9 cellular contexts compared by ENCODE assay signal in the genomic region with DNA sequence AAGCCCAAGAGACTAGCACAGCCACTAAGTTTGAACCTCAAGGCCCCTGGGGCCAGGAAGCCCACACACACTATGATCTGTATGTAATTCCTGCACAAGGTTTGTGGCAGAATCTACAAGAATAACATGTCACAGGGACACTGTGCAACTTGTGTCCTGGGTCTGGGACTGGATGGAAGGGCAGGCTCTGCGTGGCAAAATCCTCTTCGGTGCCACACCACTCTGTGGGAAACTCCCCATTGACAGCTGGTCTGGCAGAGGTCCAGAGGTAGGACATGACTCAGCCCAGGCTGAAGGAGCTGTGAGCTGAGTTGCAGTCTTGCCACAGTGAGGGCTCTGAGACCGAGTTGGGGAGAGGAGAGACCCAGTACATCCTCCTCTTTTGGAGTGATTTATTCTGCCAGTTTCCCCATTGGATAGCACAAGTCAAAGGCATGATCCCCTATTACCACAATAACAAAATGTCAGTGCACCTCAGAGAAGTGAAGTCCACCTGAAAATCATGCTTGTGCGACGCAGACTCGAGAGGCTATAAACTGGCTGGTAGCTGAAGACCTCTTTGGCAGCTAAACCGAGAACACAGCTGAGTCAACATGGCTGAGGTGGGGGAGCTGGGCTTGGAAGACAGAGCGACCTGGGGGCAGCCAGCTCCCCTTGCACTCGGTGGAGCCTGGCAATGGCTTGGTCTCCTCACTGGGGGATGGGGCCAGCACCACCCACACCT. TPM values are rescaled to one million over a fixed set of nuclear protein-coding genes. Genes with fewer than 3 reads are reported as not detected.
A peak's percentile ranks its signal among the peaks of the same experiment; 100 is the strongest.
DNase-seq lines count a peak whose midpoint lies in the region; ATAC-seq and TF ChIP-seq lines count a peak whose summit lies in the region.
"Had no signal": no experiment of that assay in that cellular context is flagged by ENCODE, and none has a peak within 500 bp of the region (broad histone marks: within the 10 kb centered on the region; RNA-seq: fewer than 3 reads in every experiment).

No MANE protein-coding gene starts in this region.

- peak; percentile 94 for ATAC-seq in activated T-helper 17 cell treated with anti-CD3 and anti-CD28 coated beads, Interleukin-2, amount 50 U/mL, for 72 hours (replicated peaks)
- no peak for ATAC-seq in HG03095 (IDR thresholded peaks at IDR 0.05; ENCODE audit: unreplicated experiment)
- ATAC-seq in HG02623 (IDR thresholded peaks at IDR 0.05; ENCODE audit: unreplicated experiment), result no peak

- TF ChIP-seq CTCF in sigmoid colon (IDR thresholded peaks at IDR 0.05), result no peak

- peak overlapping the region in 3 of 4 donors; percentile 23 to 29 (median 28) for H3K27ac ChIP-seq in sigmoid colon
- H3K27ac ChIP-seq: C4-2B had no signal

- intact Hi-C loops in sigmoid colon (cut with DNase I), result no loop called here

- no peak for TF ChIP-seq EP300 in sigmoid colon (IDR thresholded peaks at IDR 0.05)

- H3K4me1 Mint-ChIP-seq in activated T-helper 17 cell treated with anti-CD3 and anti-CD28 coated beads, Interleukin-2, amount 50 U/mL, for 72 hours, result no peaks in the 10 kb centered on the region

- 61 to 66% methylated on average over 9 of the region's 9 CpGs for WGBS in sigmoid colon, 2 donors

- no peak for TF ChIP-seq POLR2A in sigmoid colon (IDR thresholded peaks at IDR 0.05)

- H3K4me3 ChIP-seq in MG63, result no peak overlapping the region
- no peak overlapping the region for H3K4me3 ChIP-seq in sigmoid colon

- peaks cover 70% of the 10 kb centered on the region for H3K36me3 Mint-ChIP-seq in activated T-helper 17 cell treated with anti-CD3 and anti-CD28 coated beads, Interleukin-2, amount 50 U/mL, for 72 hours (ENCODE audit: low read depth)

- H3K9me3 Mint-ChIP-seq in activated T-helper 17 cell treated with anti-CD3 and anti-CD28 coated beads, Interleukin-2, amount 50 U/mL, for 72 hours, result no peaks in the 10 kb centered on the region

- peak overlapping the region; percentile 82 for H3K27ac Mint-ChIP-seq in activated T-helper 17 cell treated with anti-CD3 and anti-CD28 coated beads, Interleukin-2, amount 50 U/mL, for 72 hours

- H3K9me3 ChIP-seq in MG63, result no peaks in the 10 kb centered on the region
- no peaks in the 10 kb centered on the region for H3K9me3 ChIP-seq in sigmoid colon

- peaks cover 0 to 36% (median 27%) of the 10 kb centered on the region in 4 donors for H3K4me1 ChIP-seq in sigmoid colon

- DNase-seq in NCI-H524 (lab: John Stamatoyannopoulos, UW) (peak; percentile 29 to 66), NCI-H524 treated with DMSO at 0.1 percent for 48 hours (lab: John Stamatoyannopoulos, UW) (no peak), MG63 (peak; percentile 66), globus pallidus (ENCODE audit: low spot score) (peak; percentile 59), sigmoid colon (peak; percentile 77)

- no peak overlapping the region for H3K4me3 Mint-ChIP-seq in activated T-helper 17 cell treated with anti-CD3 and anti-CD28 coated beads, Interleukin-2, amount 50 U/mL, for 72 hours

- H3K36me3 ChIP-seq in MG63 (peaks cover 8% of the 10 kb centered on the region), sigmoid colon (peaks cover 13 to 57% (median 33%) of the 10 kb centered on the region in 4 donors)

- H3K27me3 Mint-ChIP-seq in activated T-helper 17 cell treated with anti-CD3 and anti-CD28 coated beads, Interleukin-2, amount 50 U/mL, for 72 hours, result no peaks in the 10 kb centered on the region

- H3K27me3 ChIP-seq in MG63, result no peaks in the 10 kb centered on the region
- no peaks in the 10 kb centered on the region for H3K27me3 ChIP-seq in sigmoid colon

RNA-seq across cellular contexts. Expression of gene SERPIND1, which starts 23.3 kb away (rescaled TPM):
- total RNA-seq in MG63 (2014; rRNA removed; shearing (Covaris generic); ENCODE audit: low replicate concordance), result not detected in 2 replicates
- total RNA-seq in activated T-helper 17 cell treated with anti-CD3 and anti-CD28 coated beads, Interleukin-2, amount 50 U/mL, for 72 hours, result under 1 TPM in 1 of 2 donors, not detected in 1; 0.11 TPM
- total RNA-seq in sigmoid colon, result not detected
- under 1 TPM in 1 of 3 donors, not detected in 2; 0.04 TPM for polyA plus RNA-seq in sigmoid colon
